1 cellular context compared by ENCODE assay signal in the genomic region with DNA sequence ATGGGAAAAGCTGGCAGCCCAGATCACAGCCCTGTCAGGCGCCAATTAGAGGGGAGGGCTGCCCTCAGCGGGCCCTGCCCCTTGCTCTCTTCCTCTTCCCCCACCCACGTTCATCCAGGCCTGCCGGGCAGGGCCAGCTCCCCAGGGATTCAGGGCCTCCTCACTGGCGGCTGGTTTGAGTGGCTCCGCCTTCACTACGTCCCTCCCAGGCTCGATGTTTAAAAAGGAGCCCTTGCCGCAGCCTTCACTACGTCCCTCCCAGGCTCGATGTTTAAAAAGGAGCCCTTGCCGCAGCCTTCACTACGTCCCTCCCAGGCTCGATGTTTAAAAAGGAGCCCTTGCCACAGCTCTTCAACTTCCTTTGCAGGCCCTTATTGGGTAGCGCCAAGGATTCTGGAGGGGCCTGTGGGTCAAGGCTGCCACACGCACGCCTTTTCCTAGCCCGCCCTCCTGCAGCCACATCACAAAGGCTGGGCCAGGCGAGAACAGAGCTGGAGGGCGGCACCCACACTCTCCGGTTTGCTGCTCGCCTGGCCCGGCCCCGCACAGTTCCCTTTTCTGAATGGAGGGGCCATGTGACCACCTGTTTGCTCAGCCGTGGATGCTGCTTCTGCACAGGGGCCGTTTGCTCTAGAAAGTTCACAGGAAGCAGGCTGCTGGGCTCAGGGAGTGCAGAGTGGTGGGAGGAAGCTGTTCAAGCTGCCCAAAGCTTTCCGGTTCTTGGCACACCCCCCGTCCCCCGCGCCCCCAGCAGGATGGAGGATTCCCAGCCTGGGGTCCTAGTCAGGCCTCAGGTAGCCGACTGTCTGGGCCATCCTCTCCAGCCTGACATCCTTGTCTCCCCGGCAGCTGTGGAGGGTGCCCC.
TF ChIP-seq lines count a peak whose summit lies in the region.

No MANE protein-coding gene starts in this region.

TF ChIP-seq in HepG2, 621 proteins besides CTCF, POLR2A, EP300 and RAD21 (continued from another document and continues in another):
- TF ChIP-seq ATF3 (CRISPR knock-in tag; IDR thresholded peaks at IDR 0.05) (no peak; the same call in 1 of the 2 replicates), ZNF292 (CRISPR knock-in tag; IDR thresholded peaks at IDR 0.05; ENCODE audit: borderline replicate concordance, low read depth) (peak; percentile 79; the same call in 1 of the 2 replicates), ZNF615 (CRISPR knock-in tag; IDR thresholded peaks at IDR 0.05; ENCODE audit: borderline replicate concordance) (no peak; the same call in 1 of the 2 replicates), FOXJ3 (CRISPR knock-in tag; IDR thresholded peaks at IDR 0.05; ENCODE audit: borderline replicate concordance) (peak; percentile 66), HES4 (CRISPR knock-in tag; IDR thresholded peaks at IDR 0.05; ENCODE audit: borderline replicate concordance) (peak; percentile 99), ZNF576 (CRISPR knock-in tag; IDR thresholded peaks at IDR 0.05) (no peak), NCOA5 (CRISPR knock-in tag; IDR thresholded peaks at IDR 0.05) (0 out of 2 replicates have a peak, but pooled peaks have one; percentile 46), ZNF567 (CRISPR knock-in tag; IDR thresholded peaks at IDR 0.05; ENCODE audit: borderline replicate concordance) (peak; percentile 99), SRY (CRISPR knock-in tag; IDR thresholded peaks at IDR 0.05) (peak; percentile 99), ZNF746 (CRISPR knock-in tag; IDR thresholded peaks at IDR 0.05) (peak; percentile 92), PRDM15 (CRISPR knock-in tag; IDR thresholded peaks at IDR 0.05) (peak; percentile 22; the same call in 1 of the 2 replicates), SMAD1 (CRISPR knock-in tag; IDR thresholded peaks at IDR 0.05; ENCODE audit: borderline replicate concordance, low read depth) (peak; percentile 79; the same call in 1 of the 2 replicates), RFXANK (CRISPR knock-in tag; IDR thresholded peaks at IDR 0.05) (peak; percentile 83; the same call in 1 of the 2 replicates), ZNF260 (CRISPR knock-in tag; IDR thresholded peaks at IDR 0.05; ENCODE audit: borderline replicate concordance, low read depth) (peak; percentile 32; the same call in 1 of the 2 replicates), ZBTB7B (CRISPR knock-in tag; IDR thresholded peaks at IDR 0.05) (peak; percentile 93), ZNF256 (CRISPR knock-in tag; conservative IDR thresholded peaks at IDR 0.05) (peak; percentile 92; the same call in 1 of the 2 replicates), FOXP1 (IDR thresholded peaks at IDR 0.05) (no peak), FOXP1 (CRISPR knock-in tag; IDR thresholded peaks at IDR 0.05) (peak; percentile 65; the same call in 1 of the 2 replicates), ZNF354B (CRISPR knock-in tag; IDR thresholded peaks at IDR 0.05) (0 out of 2 replicates have a peak, but pooled peaks have one; percentile 44), ZKSCAN1 (IDR thresholded peaks at IDR 0.05; ENCODE audit: low read length) (no peak; the same call in 1 of the 2 replicates), KLF6 (CRISPR knock-in tag; IDR thresholded peaks at IDR 0.05) (peak; percentile 99), SCMH1 (CRISPR knock-in tag; IDR thresholded peaks at IDR 0.05; ENCODE audit: borderline replicate concordance) (no peak), NFAT5 (CRISPR knock-in tag; IDR thresholded peaks at IDR 0.05) (peak; percentile 95; the same call in 1 of the 2 replicates), TAF15 (IDR thresholded peaks at IDR 0.05; ENCODE audit: low read depth, low read length, poor library complexity, severe bottlenecking) (no peak), PCBP1 (IDR thresholded peaks at IDR 0.05; ENCODE audit: borderline replicate concordance, low read depth, low read length) (peak; percentile 80; the same call in 1 of the 2 replicates), ZC3H13 (CRISPR knock-in tag; IDR thresholded peaks at IDR 0.05) (peak; percentile 99), TOPORS (CRISPR knock-in tag; IDR thresholded peaks at IDR 0.05) (no peak), ZNF766 (CRISPR knock-in tag; IDR thresholded peaks at IDR 0.05; ENCODE audit: borderline replicate concordance) (peak; percentile 89; the same call in 1 of the 2 replicates)
- TF ChIP-seq, protein P1, sequence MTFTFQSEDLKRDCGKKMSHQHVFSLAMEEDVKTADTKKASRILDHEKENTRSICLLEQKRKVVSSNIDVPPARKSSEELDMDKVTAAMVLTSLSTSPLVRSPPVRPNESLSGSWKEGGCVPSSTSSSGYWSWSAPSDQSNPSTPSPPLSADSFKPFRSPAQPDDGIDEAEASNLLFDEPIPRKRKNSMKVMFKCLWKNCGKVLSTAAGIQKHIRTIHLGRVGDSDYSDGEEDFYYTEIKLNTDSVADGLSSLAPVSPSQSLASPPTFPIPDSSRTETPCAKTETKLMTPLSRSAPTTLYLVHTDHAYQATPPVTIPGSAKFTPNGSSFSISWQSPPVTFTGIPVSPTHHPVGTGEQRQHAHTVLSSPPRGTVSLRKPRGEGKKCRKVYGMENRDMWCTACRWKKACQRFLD (CRISPR knock-in tag; IDR thresholded peaks at IDR 0.05; ENCODE audit: borderline replicate concordance): no peak
- TF ChIP-seq, protein P2, sequence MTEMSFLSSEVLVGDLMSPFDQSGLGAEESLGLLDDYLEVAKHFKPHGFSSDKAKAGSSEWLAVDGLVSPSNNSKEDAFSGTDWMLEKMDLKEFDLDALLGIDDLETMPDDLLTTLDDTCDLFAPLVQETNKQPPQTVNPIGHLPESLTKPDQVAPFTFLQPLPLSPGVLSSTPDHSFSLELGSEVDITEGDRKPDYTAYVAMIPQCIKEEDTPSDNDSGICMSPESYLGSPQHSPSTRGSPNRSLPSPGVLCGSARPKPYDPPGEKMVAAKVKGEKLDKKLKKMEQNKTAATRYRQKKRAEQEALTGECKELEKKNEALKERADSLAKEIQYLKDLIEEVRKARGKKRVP (CRISPR knock-in tag; IDR thresholded peaks at IDR 0.05): peak in 1 of 2 experiments; percentile 72; a peak in 1 of 4 replicates
- TF ChIP-seq, protein P3, sequence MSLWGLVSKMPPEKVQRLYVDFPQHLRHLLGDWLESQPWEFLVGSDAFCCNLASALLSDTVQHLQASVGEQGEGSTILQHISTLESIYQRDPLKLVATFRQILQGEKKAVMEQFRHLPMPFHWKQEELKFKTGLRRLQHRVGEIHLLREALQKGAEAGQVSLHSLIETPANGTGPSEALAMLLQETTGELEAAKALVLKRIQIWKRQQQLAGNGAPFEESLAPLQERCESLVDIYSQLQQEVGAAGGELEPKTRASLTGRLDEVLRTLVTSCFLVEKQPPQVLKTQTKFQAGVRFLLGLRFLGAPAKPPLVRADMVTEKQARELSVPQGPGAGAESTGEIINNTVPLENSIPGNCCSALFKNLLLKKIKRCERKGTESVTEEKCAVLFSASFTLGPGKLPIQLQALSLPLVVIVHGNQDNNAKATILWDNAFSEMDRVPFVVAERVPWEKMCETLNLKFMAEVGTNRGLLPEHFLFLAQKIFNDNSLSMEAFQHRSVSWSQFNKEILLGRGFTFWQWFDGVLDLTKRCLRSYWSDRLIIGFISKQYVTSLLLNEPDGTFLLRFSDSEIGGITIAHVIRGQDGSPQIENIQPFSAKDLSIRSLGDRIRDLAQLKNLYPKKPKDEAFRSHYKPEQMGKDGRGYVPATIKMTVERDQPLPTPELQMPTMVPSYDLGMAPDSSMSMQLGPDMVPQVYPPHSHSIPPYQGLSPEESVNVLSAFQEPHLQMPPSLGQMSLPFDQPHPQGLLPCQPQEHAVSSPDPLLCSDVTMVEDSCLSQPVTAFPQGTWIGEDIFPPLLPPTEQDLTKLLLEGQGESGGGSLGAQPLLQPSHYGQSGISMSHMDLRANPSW (CRISPR knock-in tag; IDR thresholded peaks at IDR 0.05; ENCODE audit: borderline replicate concordance): peak; percentile 89
- TF ChIP-seq, protein P4, sequence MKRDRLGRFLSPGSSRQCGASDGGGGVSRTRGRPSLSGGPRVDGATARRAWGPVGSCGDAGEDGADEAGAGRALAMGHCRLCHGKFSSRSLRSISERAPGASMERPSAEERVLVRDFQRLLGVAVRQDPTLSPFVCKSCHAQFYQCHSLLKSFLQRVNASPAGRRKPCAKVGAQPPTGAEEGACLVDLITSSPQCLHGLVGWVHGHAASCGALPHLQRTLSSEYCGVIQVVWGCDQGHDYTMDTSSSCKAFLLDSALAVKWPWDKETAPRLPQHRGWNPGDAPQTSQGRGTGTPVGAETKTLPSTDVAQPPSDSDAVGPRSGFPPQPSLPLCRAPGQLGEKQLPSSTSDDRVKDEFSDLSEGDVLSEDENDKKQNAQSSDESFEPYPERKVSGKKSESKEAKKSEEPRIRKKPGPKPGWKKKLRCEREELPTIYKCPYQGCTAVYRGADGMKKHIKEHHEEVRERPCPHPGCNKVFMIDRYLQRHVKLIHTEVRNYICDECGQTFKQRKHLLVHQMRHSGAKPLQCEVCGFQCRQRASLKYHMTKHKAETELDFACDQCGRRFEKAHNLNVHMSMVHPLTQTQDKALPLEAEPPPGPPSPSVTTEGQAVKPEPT (CRISPR knock-in tag; IDR thresholded peaks at IDR 0.05; ENCODE audit: low read depth): peak; percentile 81; the same call in 1 of the 2 replicates
